24 cellular contexts compared by ENCODE assay signal in the genomic region with DNA sequence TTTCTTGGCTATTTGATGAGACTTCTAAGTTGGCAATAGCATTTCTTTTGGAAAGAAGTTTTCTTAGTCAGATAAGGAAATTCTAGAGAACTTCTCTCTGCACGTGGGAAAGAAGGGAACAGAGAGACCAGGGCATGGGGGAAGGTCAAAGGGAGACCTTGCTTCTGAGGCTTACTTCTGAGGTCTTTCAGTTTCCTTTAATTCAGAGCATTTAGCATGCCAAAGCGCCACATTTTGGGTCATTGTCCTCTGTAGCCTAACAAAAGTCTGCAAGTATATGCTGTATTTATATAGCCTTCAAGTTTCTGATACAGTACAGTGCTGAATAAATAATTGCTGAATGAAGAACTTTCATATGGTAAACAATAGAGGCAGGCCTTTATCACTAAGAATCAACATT.
"Had no signal": no experiment of that assay in that cellular context is flagged by ENCODE, and none has a peak within 500 bp of the region (broad histone marks: within the 10 kb centered on the region; RNA-seq: fewer than 3 reads in every experiment).

No MANE protein-coding gene starts in this region.

- H3K9me3 Mint-ChIP-seq: activated T-helper 17 cell treated with anti-CD3 and anti-CD28 coated beads, Interleukin-2, amount 50 U/mL, for 72 hours; endodermal cell; mesothelial cell of epicardium; nephron had no signal

- H3K4me1 ChIP-seq: ascending aorta, heart left ventricle, right lobe of liver, thyroid gland, upper lobe of left lung had no signal

- H3K4me1 Mint-ChIP-seq: brain, mesothelial cell of epicardium, nephron had no signal

- DNase-seq: activated CD4-positive, alpha-beta T cell treated with anti-CD3 and anti-CD28 coated beads for 36 hours; activated CD4-positive, alpha-beta T cell treated with anti-CD3 and anti-CD28 coated beads, Interleukin-2, amount 50 U/mL, for 4 hours; activated CD4-positive, CD25-positive, alpha-beta regulatory T cell; activated naive CD8-positive, alpha-beta T cell treated with anti-CD3 and anti-CD28 coated beads, Interleukin-2, amount 10 ng/mL, durations not matched to agents 7 days and 5 days; cortex of kidney; endodermal cell; foreskin fibroblast; heart left ventricle; hypothalamus; ovary; right lobe of liver; stimulated activated CD4-positive, alpha-beta T cell treated with anti-CD3 and anti-CD28 coated beads, Interleukin-2, amount 100 ng/mL, for 48 hours; stomach; T-helper 1 cell; thyroid gland; upper lobe of left lung had no signal

- H3K9me3 ChIP-seq: ascending aorta, heart left ventricle, neutrophil, ovary, right lobe of liver, stomach, thyroid gland, upper lobe of left lung had no signal

- H3K27ac ChIP-seq: ascending aorta, heart left ventricle, neutrophil, ovary, right lobe of liver, stomach, thyroid gland, upper lobe of left lung had no signal

- ATAC-seq: activated CD4-positive, alpha-beta T cell treated with anti-CD3 and anti-CD28 coated beads for 36 hours; activated T-helper 17 cell treated with anti-CD3 and anti-CD28 coated beads, Interleukin-2, amount 50 U/mL, for 72 hours; esophagus mucosa; heart left ventricle; right lobe of liver had no signal

- H3K4me3 Mint-ChIP-seq: activated CD4-positive, alpha-beta T cell treated with anti-CD3 and anti-CD28 coated beads for 36 hours; activated naive CD8-positive, alpha-beta T cell treated with anti-CD3 and anti-CD28 coated beads, Interleukin-2, amount 10 ng/mL, durations not matched to agents 7 days and 5 days; activated T-helper 17 cell treated with anti-CD3 and anti-CD28 coated beads, Interleukin-2, amount 50 U/mL, for 72 hours; brain; endodermal cell; mesothelial cell of epicardium; nephron had no signal

- H3K27me3 Mint-ChIP-seq: activated CD4-positive, alpha-beta T cell treated with anti-CD3 and anti-CD28 coated beads for 36 hours; activated naive CD8-positive, alpha-beta T cell treated with anti-CD3 and anti-CD28 coated beads, Interleukin-2, amount 10 ng/mL, durations not matched to agents 7 days and 5 days; activated T-helper 17 cell treated with anti-CD3 and anti-CD28 coated beads, Interleukin-2, amount 50 U/mL, for 72 hours; brain had no signal

- H3K36me3 ChIP-seq: ascending aorta, neutrophil, ovary, right lobe of liver, thyroid gland, upper lobe of left lung had no signal

- H3K27ac Mint-ChIP-seq: activated CD4-positive, alpha-beta T cell treated with anti-CD3 and anti-CD28 coated beads for 36 hours; activated naive CD8-positive, alpha-beta T cell treated with anti-CD3 and anti-CD28 coated beads, Interleukin-2, amount 10 ng/mL, durations not matched to agents 7 days and 5 days; activated T-helper 17 cell treated with anti-CD3 and anti-CD28 coated beads, Interleukin-2, amount 50 U/mL, for 72 hours; brain; endodermal cell; mesothelial cell of epicardium; nephron; progenitor cell of endocrine pancreas had no signal

- H3K4me3 ChIP-seq: ascending aorta, heart left ventricle, ovary, right lobe of liver, stomach, thyroid gland, upper lobe of left lung had no signal

- H3K27me3 ChIP-seq: ascending aorta, heart left ventricle, neutrophil, ovary, right lobe of liver, stomach, thyroid gland, upper lobe of left lung had no signal
